Comparison of ENCODE assay signal across 8 cellular contexts in genomic region chr6:127266892-127267741, GRCh38. TPM values are rescaled to one million over a fixed set of nuclear protein-coding genes. Genes with fewer than 3 reads are reported as not detected.
A peak's percentile ranks its signal among the peaks of the same experiment; 100 is the strongest.
DNase-seq lines count a peak whose midpoint lies in the region; ATAC-seq and TF ChIP-seq lines count a peak whose summit lies in the region.

No MANE protein-coding gene starts in this region.

- peak; percentile 70 for ATAC-seq in gastroesophageal sphincter
- ATAC-seq in upper lobe of left lung (ENCODE audit: low FRiP score in 2 of 2), result peak; percentile 89 to 92

- peak; percentile 44 for DNase-seq in DMS 273 treated with DMSO at 0.1 percent for 48 hours (lab: John Stamatoyannopoulos, UW)
- peak; percentile 84 for DNase-seq in GM20000 (ENCODE audit: low spot score)
- DNase-seq in HPDE6-E6E7 (ENCODE audit: extremely low spot score), result peak; percentile 36
- DNase-seq in SHP77 treated with DMSO at 0.1 percent for 48 hours (lab: John Stamatoyannopoulos, UW), result peak; percentile 24
- DNase-seq in activated gamma-delta T cell treated with anti-CD3 and anti-CD28 coated beads, Interleukin-2, amount 50 U/mL, for 16 hours (ENCODE audit: low read depth), result peak; percentile 28
- DNase-seq in osteocyte (ENCODE audit: extremely low spot score, unreplicated experiment), result peak; percentile 87
- DNase-seq in upper lobe of left lung, result peak; percentile 60 to 93

- WGBS in gastroesophageal sphincter (ENCODE audit: low coverage in 1 of 2), 2 donors, result 0 to 1% methylated on average over 10 to 14 of the region's 67 CpGs
- WGBS in upper lobe of left lung, 2 donors, result 0% methylated on average over 16 to 66 of the region's 67 CpGs

- H3K27ac ChIP-seq in gastroesophageal sphincter, result peak overlapping the region; percentile 98 to 100 (median 99)
- peak overlapping the region; percentile 99 to 100 (median 100) for H3K27ac ChIP-seq in upper lobe of left lung

- H3K9me3 ChIP-seq in gastroesophageal sphincter (no peaks in the 10 kb centered on the region), upper lobe of left lung (no peaks in the 10 kb centered on the region)

- no peaks in the 10 kb centered on the region for H3K27me3 Mint-ChIP-seq in osteocyte (ENCODE audit: unreplicated experiment)

- H3K27me3 ChIP-seq in gastroesophageal sphincter (no peaks in the 10 kb centered on the region), upper lobe of left lung (no peaks in the 10 kb centered on the region)

- no peaks in the 10 kb centered on the region for H3K9me3 Mint-ChIP-seq in osteocyte (ENCODE audit: unreplicated experiment)

- H3K36me3 ChIP-seq in gastroesophageal sphincter, result no peaks in the 10 kb centered on the region
- no peaks in the 10 kb centered on the region for H3K36me3 ChIP-seq in upper lobe of left lung

- peaks cover 43% of the 10 kb centered on the region for H3K4me1 Mint-ChIP-seq in osteocyte (ENCODE audit: unreplicated experiment)

- peak; percentile 94 to 97 for TF ChIP-seq POLR2A in gastroesophageal sphincter (IDR thresholded peaks at IDR 0.05)
- TF ChIP-seq POLR2A in upper lobe of left lung (IDR thresholded peaks at IDR 0.05), result peak in 3 of 4 donors; percentile 84 to 99 (median 96)

- H3K4me3 Mint-ChIP-seq in osteocyte (ENCODE audit: unreplicated experiment), result peak overlapping the region; percentile 99

- H3K4me1 ChIP-seq in gastroesophageal sphincter (peaks cover 0 to 47% (median 10%) of the 10 kb centered on the region in 3 donors), upper lobe of left lung (peaks cover 24 to 34% (median 29%) of the 10 kb centered on the region in 4 donors)

- TF ChIP-seq CTCF in GM20000 (IDR thresholded peaks at IDR 0.05; ENCODE audit: extremely low read depth, missing control alignments), result no peak
- TF ChIP-seq CTCF in gastroesophageal sphincter (IDR thresholded peaks at IDR 0.05), result no peak
- TF ChIP-seq CTCF in osteocyte (IDR thresholded peaks at IDR 0.05), result no peak
- no peak for TF ChIP-seq CTCF in upper lobe of left lung (IDR thresholded peaks at IDR 0.05)

- H3K4me3 ChIP-seq in gastroesophageal sphincter (peak overlapping the region; percentile 91 to 98), upper lobe of left lung (peak overlapping the region; percentile 78 to 92 (median 84))

- TF ChIP-seq EP300 in gastroesophageal sphincter (IDR thresholded peaks at IDR 0.05), result no peak
- no peak for TF ChIP-seq EP300 in upper lobe of left lung (IDR thresholded peaks at IDR 0.05)

- peaks cover 5% of the 10 kb centered on the region for H3K36me3 Mint-ChIP-seq in osteocyte (ENCODE audit: unreplicated experiment)

- H3K27ac Mint-ChIP-seq in osteocyte (ENCODE audit: unreplicated experiment), result peak overlapping the region; percentile 99

RNA-seq across cellular contexts. Expression of gene RNF146, which starts 0.5 kb away (rescaled TPM):
- 10 to 100 TPM; 53.4 to 88.9 (median 65.8) TPM for total RNA-seq in gastroesophageal sphincter
- 53.9 and 58.4 TPM in 2 replicates for total RNA-seq in osteocyte
- 100 to 1,000 TPM in 1 of 6 donors, 10 to 100 TPM in 5; 28.1 to 106 (median 53.0) TPM for total RNA-seq in upper lobe of left lung

Comparison
In these comparisons a context has a peak if more than half of its experiments do, and no peak if none do; other contexts are left out.
1. Peak in every context shown above with its lines: DNase-seq, ATAC-seq, H3K4me3 ChIP-seq and H3K27ac ChIP-seq.
2. DNase-seq: peak in every context shown above with its lines; median percentile 87 in osteocyte; 84 in GM20000; 76 in upper lobe of left lung; 44 in DMS 273 treated with DMSO at 0.1 percent for 48 hours; 36 in HPDE6-E6E7; 28 in activated gamma-delta T cell treated with anti-CD3 and anti-CD28 coated beads, Interleukin-2, amount 50 U/mL, for 16 hours; 24 in SHP77 treated with DMSO at 0.1 percent for 48 hours.